ENCODE assay signal across 12 cellular contexts in genomic region chrX:133495464-133496391, GRCh38.
A peak's percentile ranks its signal among the peaks of the same experiment; 100 is the strongest.
DNase-seq lines count a peak whose midpoint lies in the region; ATAC-seq and TF ChIP-seq lines count a peak whose summit lies in the region.
"Had no signal": no experiment of that assay in that cellular context is flagged by ENCODE, and none has a peak within 500 bp of the region (broad histone marks: within the 10 kb centered on the region; RNA-seq: fewer than 3 reads in every experiment).

No MANE protein-coding gene starts in this region.

- no peak overlapping the region for H4K8ac ChIP-seq in neuronal stem cell (ENCODE audit: low read depth, low read length)

- H3F3A ChIP-seq in smooth muscle cell (ENCODE audit: low read depth): no peaks in the 10 kb centered on the region

- no peak overlapping the region for H3K4me3 ChIP-seq in HUES64 (ENCODE audit: low read length)
- H3K4me3 ChIP-seq in smooth muscle cell: no peak overlapping the region
- H3K4me3 ChIP-seq in neuronal stem cell (ENCODE audit: low read length in 2 of 2): no peak overlapping the region

- H3K27me3 ChIP-seq in HUES64 (ENCODE audit: insufficient read depth, low read length) (no peaks in the 10 kb centered on the region), smooth muscle cell (ENCODE audit: low read depth) (no peaks in the 10 kb centered on the region), neuronal stem cell (ENCODE audit: control insufficient read depth in 3 of 3, insufficient read depth in 3 of 3, low read depth in 1 of 3, low read length in 3 of 3) (no peaks in the 10 kb centered on the region)

- H3K23ac ChIP-seq in neuronal stem cell (ENCODE audit: low read depth, low read length, poor library complexity): no peak overlapping the region

- H2BK12ac ChIP-seq in neuronal stem cell (ENCODE audit: low read length): no peak overlapping the region

- H4K20me1 ChIP-seq in smooth muscle cell (ENCODE audit: low read depth): no peaks in the 10 kb centered on the region

- peak; percentile 92 for ATAC-seq in left colon
- ATAC-seq in stimulated activated effector memory CD8-positive, alpha-beta T cell treated with anti-CD3 and anti-CD28 coated beads, Interleukin-12 subunit alpha, Interleukin-12 subunit beta, amount 100 ng/mL, for 72 hours: no peak
- no peak for ATAC-seq in GM19035 (IDR thresholded peaks at IDR 0.05; ENCODE audit: unreplicated experiment)

- no peak overlapping the region for H3K27ac Mint-ChIP-seq in stimulated activated effector memory CD8-positive, alpha-beta T cell treated with anti-CD3 and anti-CD28 coated beads, Interleukin-12 subunit alpha, Interleukin-12 subunit beta, amount 100 ng/mL, for 72 hours
- H3K27ac Mint-ChIP-seq: activated B cell treated with CpG ODN at 0.5 μM for 24 hours, memory B cell had no signal

- H3K36me3 ChIP-seq in HUES64 (ENCODE audit: insufficient read depth, low read length) (no peaks in the 10 kb centered on the region), smooth muscle cell (ENCODE audit: low read depth) (no peaks in the 10 kb centered on the region), neuronal stem cell (replicated peaks in 1 of 2; ENCODE audit: control insufficient read depth in 2 of 2, insufficient read depth in 2 of 2, low read length in 2 of 2) (no peaks in the 10 kb centered on the region)

- H3K18ac ChIP-seq in neuronal stem cell (ENCODE audit: low read length): no peak overlapping the region

- H3K4me1 ChIP-seq in HUES64 (ENCODE audit: insufficient read depth, low read length) (peaks cover 4% of the 10 kb centered on the region), smooth muscle cell (ENCODE audit: low read depth) (no peaks in the 10 kb centered on the region), neuronal stem cell (ENCODE audit: control insufficient read depth in 2 of 2, insufficient read depth in 1 of 2, low read depth in 1 of 2, low read length in 2 of 2) (no peaks in the 10 kb centered on the region)

- no peak overlapping the region for H4K91ac ChIP-seq in neuronal stem cell (ENCODE audit: low read depth, low read length, poor library complexity)

- H2BK120ac ChIP-seq in neuronal stem cell (ENCODE audit: low read depth, low read length): no peak overlapping the region

- DNase-seq in dedifferentiated amniotic fluid mesenchymal stem cell (ENCODE audit: extremely low spot score): peak; percentile 79
- DNase-seq in left colon: peak; percentile 52 to 71
- no peak for DNase-seq in smooth muscle cell (lab: John Stamatoyannopoulos, UW; ENCODE audit: unreplicated experiment)
- no peak for DNase-seq in stimulated activated effector memory CD8-positive, alpha-beta T cell treated with anti-CD3 and anti-CD28 coated beads, Interleukin-12 subunit alpha, Interleukin-12 subunit beta, amount 100 ng/mL, for 72 hours (ENCODE audit: low spot score in 2 of 2)
- DNase-seq in activated CD4-positive, alpha-beta T cell treated with anti-CD3 and anti-CD28 coated beads for 48 hours: no peak
- no peak for DNase-seq in neuronal stem cell (ENCODE audit: low spot score)
- DNase-seq: activated B cell treated with CpG ODN at 0.5 μM for 24 hours, NCI-H2029 treated with DMSO at 0.1 percent for 48 hours, SHP77 had no signal

- no peak overlapping the region for H2AK5ac ChIP-seq in neuronal stem cell (ENCODE audit: low read depth, low read length)

- H3K4me3 Mint-ChIP-seq in stimulated activated effector memory CD8-positive, alpha-beta T cell treated with anti-CD3 and anti-CD28 coated beads, Interleukin-12 subunit alpha, Interleukin-12 subunit beta, amount 100 ng/mL, for 72 hours: no peak overlapping the region
- H3K4me3 Mint-ChIP-seq: activated B cell treated with CpG ODN at 0.5 μM for 24 hours, memory B cell had no signal

- no peaks in the 10 kb centered on the region for H3K9me3 ChIP-seq in HUES64 (ENCODE audit: insufficient read depth, low read depth, low read length)
- no peaks in the 10 kb centered on the region for H3K9me3 ChIP-seq in smooth muscle cell (replicated peaks; ENCODE audit: low read depth)
- H3K9me3 ChIP-seq in neuronal stem cell (replicated peaks in 1 of 2; ENCODE audit: control insufficient read depth in 2 of 2, insufficient read depth in 1 of 2, low read depth in 1 of 2, low read length in 2 of 2): no peaks in the 10 kb centered on the region

- intact Hi-C loops in left colon (cut with DNase I, micrococcal nuclease): no loop called here

- H3K27ac ChIP-seq in HUES64 (ENCODE audit: low read depth, low read length) (peak overlapping the region; percentile 13; the same call in 1 of the 2 replicates), smooth muscle cell (ENCODE audit: low read depth) (peak overlapping the region; percentile 47), neuronal stem cell (replicated peaks; ENCODE audit: low read length) (no peak overlapping the region)

- H3K9ac ChIP-seq in HUES64 (ENCODE audit: low read depth, low read length) (no peak overlapping the region), smooth muscle cell (ENCODE audit: low read depth) (no peak overlapping the region), neuronal stem cell (ENCODE audit: low read depth, low read length, poor library complexity) (no peak overlapping the region)

- H3K4me2 ChIP-seq in smooth muscle cell (peak overlapping the region; percentile 12), neuronal stem cell (ENCODE audit: insufficient read depth, low read length, poor library complexity, severe bottlenecking) (no peak overlapping the region)

- H3K36me3 Mint-ChIP-seq in stimulated activated effector memory CD8-positive, alpha-beta T cell treated with anti-CD3 and anti-CD28 coated beads, Interleukin-12 subunit alpha, Interleukin-12 subunit beta, amount 100 ng/mL, for 72 hours: no peaks in the 10 kb centered on the region
- H3K36me3 Mint-ChIP-seq: memory B cell had no signal

- no peak overlapping the region for H2BK15ac ChIP-seq in neuronal stem cell (ENCODE audit: low read length)

- no peak overlapping the region for H2BK5ac ChIP-seq in neuronal stem cell (ENCODE audit: low read length)

- H2AFZ ChIP-seq in smooth muscle cell (ENCODE audit: low read depth) (no peak overlapping the region), neuronal stem cell (ENCODE audit: low read length) (no peak overlapping the region)

- H3K79me2 ChIP-seq in smooth muscle cell (ENCODE audit: low read depth): no peaks in the 10 kb centered on the region

- H3K79me1 ChIP-seq in neuronal stem cell (ENCODE audit: low read depth, low read length): no peaks in the 10 kb centered on the region

- no peaks in the 10 kb centered on the region for H3K4me1 Mint-ChIP-seq in stimulated activated effector memory CD8-positive, alpha-beta T cell treated with anti-CD3 and anti-CD28 coated beads, Interleukin-12 subunit alpha, Interleukin-12 subunit beta, amount 100 ng/mL, for 72 hours
- H3K4me1 Mint-ChIP-seq: activated B cell treated with CpG ODN at 0.5 μM for 24 hours, memory B cell had no signal

- 77% methylated on average over 15 of the region's 16 CpGs for WGBS in HUES64
- 62% methylated on average over 16 of the region's 16 CpGs for WGBS in smooth muscle cell (ENCODE audit: low lambda C conversion rate)
- WGBS in neuronal stem cell (ENCODE audit: extremely low coverage in 2 of 2, insufficient read length in 2 of 2, insufficient replicate concordance in 1 of 2), 2 donors: no CpG with 5 or more reads among the region's 16 CpGs

- no peak overlapping the region for H3K14ac ChIP-seq in neuronal stem cell (ENCODE audit: low read length)

- H3K9me3 Mint-ChIP-seq in stimulated activated effector memory CD8-positive, alpha-beta T cell treated with anti-CD3 and anti-CD28 coated beads, Interleukin-12 subunit alpha, Interleukin-12 subunit beta, amount 100 ng/mL, for 72 hours: no peaks in the 10 kb centered on the region
- H3K9me3 Mint-ChIP-seq: activated B cell treated with CpG ODN at 0.5 μM for 24 hours had no signal

- H3K4ac ChIP-seq in neuronal stem cell (ENCODE audit: low read length): no peak overlapping the region

- TF ChIP-seq CTCF in smooth muscle cell (IDR thresholded peaks at IDR 0.05; ENCODE audit: borderline replicate concordance, insufficient read depth, poor library complexity, severe bottlenecking): no peak

Comparison
In these comparisons a context has a peak if more than half of its experiments do, and no peak if none do; other contexts are left out.
1. DNase-seq: peak in dedifferentiated amniotic fluid mesenchymal stem cell (single experiment) and left colon (2 of 2); none in smooth muscle cell (single experiment), stimulated activated effector memory CD8-positive, alpha-beta T cell treated with anti-CD3 and anti-CD28 coated beads, Interleukin-12 subunit alpha, Interleukin-12 subunit beta, amount 100 ng/mL, for 72 hours (0 of 2), activated CD4-positive, alpha-beta T cell treated with anti-CD3 and anti-CD28 coated beads for 48 hours (single experiment) and neuronal stem cell (single experiment).